8 cellular contexts compared by ENCODE assay signal in genomic region chr10:90319188-90319914, GRCh38.
DNase-seq lines count a peak whose midpoint lies in the region; ATAC-seq and TF ChIP-seq lines count a peak whose summit lies in the region.

No MANE protein-coding gene starts in this region.

- POLR2A ChIA-PET in CD8-positive, alpha-beta memory T cell (lab: Charles Lee) = no interaction called here

- H3K27me3 Mint-ChIP-seq in Calu3 (ENCODE audit: unreplicated experiment) = no peaks in the 10 kb centered on the region
- H3K27me3 Mint-ChIP-seq in CD8-positive, alpha-beta memory T cell = no peaks in the 10 kb centered on the region

- no peak overlapping the region for H3K4me3 ChIP-seq in SJCRH30
- no peak overlapping the region for H3K4me3 ChIP-seq in CD8-positive, alpha-beta memory T cell (ENCODE audit: low read length)

- DNase-seq in Calu3 (peak; percentile 55), SJCRH30 (peak; percentile 28 to 69), iPS DF 19.7 (ENCODE audit: low read depth, low spot score) (peak; percentile 95), germinal center (ENCODE audit: low spot score) (no peak), NK-92 (lab: John Stamatoyannopoulos, UW; ENCODE audit: unreplicated experiment) (no peak)
- no peak for DNase-seq in CD8-positive, alpha-beta memory T cell

- peaks cover 14% of the 10 kb centered on the region for H3K4me1 Mint-ChIP-seq in Calu3 (ENCODE audit: low read depth, unreplicated experiment)
- H3K4me1 Mint-ChIP-seq in CD8-positive, alpha-beta memory T cell = no peaks in the 10 kb centered on the region

- H3K36me3 ChIP-seq in SJCRH30 = no peaks in the 10 kb centered on the region
- no peaks in the 10 kb centered on the region for H3K36me3 ChIP-seq in CD8-positive, alpha-beta memory T cell (ENCODE audit: insufficient read depth, low read length)

- BruUV-seq in Calu3 (replicated peaks; lab: Mats Ljungman, UMichigan) = no TSS peak

- ATAC-seq in GM19043 (IDR thresholded peaks at IDR 0.05; ENCODE audit: low read depth, unreplicated experiment) (peak; percentile 82), HG03103 (IDR thresholded peaks at IDR 0.05; ENCODE audit: low read depth, unreplicated experiment) (peak; percentile 72)

- H3K4me1 ChIP-seq in SJCRH30 = peaks cover 8% of the 10 kb centered on the region
- H3K4me1 ChIP-seq in CD8-positive, alpha-beta memory T cell (ENCODE audit: insufficient read depth, low read length) = no peaks in the 10 kb centered on the region

- CTCF ChIA-PET in Calu3 (lab: Charles Lee) = interaction anchor here (0.8 to 1.0 kb wide), 3 partner anchors 28 to 92 kb away, joined by 3 read pairs; no protein-coding TSS in a partner anchor
- CTCF ChIA-PET in CD8-positive, alpha-beta memory T cell (lab: Charles Lee) = no interaction called here

- H3K9me3 Mint-ChIP-seq in Calu3 (ENCODE audit: low read depth, unreplicated experiment) = peaks cover 2% of the 10 kb centered on the region
- peaks cover 0 to 2% (median 0%) of the 10 kb centered on the region in 5 donors for H3K9me3 Mint-ChIP-seq in CD8-positive, alpha-beta memory T cell

- no peaks in the 10 kb centered on the region for H3K27me3 ChIP-seq in SJCRH30
- H3K27me3 ChIP-seq in CD8-positive, alpha-beta memory T cell (ENCODE audit: insufficient read depth, low read length, poor library complexity, severe bottlenecking) = no peaks in the 10 kb centered on the region

- peak overlapping the region; percentile 52 for H3K27ac ChIP-seq in SJCRH30
- no peak overlapping the region for H3K27ac ChIP-seq in CD8-positive, alpha-beta memory T cell (ENCODE audit: low read depth, low read length)

- no peaks in the 10 kb centered on the region for H3K9me3 ChIP-seq in SJCRH30 (replicated peaks)
- H3K9me3 ChIP-seq in CD8-positive, alpha-beta memory T cell (ENCODE audit: low read length) = no peaks in the 10 kb centered on the region

- no peak overlapping the region for H3K4me3 Mint-ChIP-seq in Calu3 (ENCODE audit: low read depth, unreplicated experiment)
- H3K4me3 Mint-ChIP-seq in CD8-positive, alpha-beta memory T cell = no peak overlapping the region

- no peak for TF ChIP-seq CTCF in Calu3 (IDR thresholded peaks at IDR 0.05; ENCODE audit: unreplicated experiment)

- intact Hi-C loops in Calu3 (cut with micrococcal nuclease; ENCODE audit: unreplicated experiment) = loop anchor here (1.0 kb wide), 1 partner anchor 526 kb away; no protein-coding TSS in a partner anchor

- peak overlapping the region; percentile 66 for H3K27ac Mint-ChIP-seq in Calu3 (ENCODE audit: unreplicated experiment)
- H3K27ac Mint-ChIP-seq in CD8-positive, alpha-beta memory T cell = no peak overlapping the region

- no peaks in the 10 kb centered on the region for H3K36me3 Mint-ChIP-seq in Calu3 (ENCODE audit: insufficient read depth, unreplicated experiment)
- no peaks in the 10 kb centered on the region for H3K36me3 Mint-ChIP-seq in CD8-positive, alpha-beta memory T cell

Comparison
In these comparisons a context has a peak if more than half of its experiments do, and no peak if none do; other contexts are left out.
1. DNase-seq: peak in Calu3 (single experiment), SJCRH30 (2 of 2) and iPS DF 19.7 (single experiment); none in germinal center (single experiment), NK-92 (single experiment) and CD8-positive, alpha-beta memory T cell (0 of 5).